Comparison of ENCODE assay signal across 8 cellular contexts in the genomic region with DNA sequence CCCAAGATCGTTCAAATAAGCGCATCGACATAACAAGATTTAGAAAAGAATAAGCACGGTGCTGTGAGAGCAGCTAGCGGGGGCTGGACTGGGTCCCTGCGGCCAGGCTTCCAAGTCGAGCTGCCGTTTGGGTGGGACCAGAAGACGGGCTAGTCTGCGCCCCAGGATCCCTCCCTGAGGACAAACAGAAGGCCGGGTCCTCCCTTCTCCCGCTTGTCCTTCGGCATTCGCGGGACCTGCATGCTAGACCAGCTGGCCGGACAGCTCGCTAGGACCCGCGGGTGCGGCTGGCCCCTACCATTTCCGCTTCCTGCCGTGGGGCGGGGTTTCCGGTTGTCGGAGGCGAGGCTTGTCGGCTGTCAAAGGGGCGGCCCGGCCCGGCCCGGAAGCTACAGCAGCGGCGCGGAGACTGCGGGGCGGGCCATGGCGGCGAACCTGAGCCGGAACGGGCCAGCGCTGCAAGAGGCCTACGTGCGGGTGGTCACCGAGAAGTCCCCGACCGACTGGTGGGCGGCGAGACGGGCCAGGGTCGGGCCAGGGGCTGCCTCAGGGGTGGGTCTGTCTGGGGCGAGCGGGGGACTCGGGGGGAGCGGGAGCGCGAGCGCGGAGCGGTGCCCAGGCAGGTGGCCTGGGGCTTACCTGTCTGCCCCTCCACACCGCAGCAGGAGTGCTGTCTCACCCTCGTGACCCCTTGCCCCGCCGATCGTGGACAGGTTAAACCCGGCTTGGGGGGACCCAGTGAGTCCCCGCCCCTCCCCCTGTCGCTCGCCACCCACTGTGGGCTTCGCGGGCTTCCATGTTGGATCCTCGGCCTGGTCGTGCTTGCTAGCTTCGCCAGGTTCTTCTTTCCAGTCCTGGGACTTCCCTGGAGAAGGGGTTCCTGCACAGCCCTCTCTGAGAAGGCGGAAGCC. TPM values are rescaled to one million over a fixed set of nuclear protein-coding genes. Genes with fewer than 3 reads are reported as not detected.
DNase-seq lines count a peak whose midpoint lies in the region; ATAC-seq, FAIRE-seq and TF ChIP-seq lines count a peak whose summit lies in the region.

A gene (plus strand): TSS at position 388 of the 911 bp plus-strand sequence. CDS start 36 bp downstream, at position 424.

- peaks cover 6% of the 10 kb centered on the region for H4K20me1 ChIP-seq in keratinocyte (ENCODE audit: control insufficient read depth, extremely low read depth, insufficient read depth, low read length)

- no peak for TF ChIP-seq CTCF in keratinocyte (optimal IDR thresholded peaks at IDR 0.05 in 1 of 3, IDR thresholded peaks at IDR 0.05 in 1 of 3, conservative IDR thresholded peaks at IDR 0.05 in 1 of 3; ENCODE audit: extremely low read depth in 1 of 3, insufficient read depth in 2 of 3, low read length in 3 of 3)

- peaks cover 15% of the 10 kb centered on the region for H3K4me1 ChIP-seq in keratinocyte (ENCODE audit: control insufficient read depth, extremely low read depth, insufficient read depth, low read length)

- DNase-seq in ACHN = peak; percentile 95
- peak; percentile 71 for DNase-seq in NCI-H2227 treated with DMSO at 0.1 percent for 48 hours (lab: John Stamatoyannopoulos, UW)
- DNase-seq in activated CD4-positive, CD25-positive, alpha-beta regulatory T cell treated with anti-CD3 and anti-CD28 coated beads, Interleukin-2, amount 50 U/mL, for 16 hours (ENCODE audit: low read depth, low spot score) = peak; percentile 88
- peak; percentile 71 to 79 for DNase-seq in central memory CD8-positive, alpha-beta T cell (ENCODE audit: low spot score in 2 of 2)
- DNase-seq in keratinocyte (ENCODE audit: low read depth, low spot score) = no peak
- DNase-seq in stimulated activated CD4-positive, alpha-beta T cell treated with anti-CD3 and anti-CD28 coated beads, Interleukin-12 subunit alpha, Interleukin-12 subunit beta, amount 100 ng/mL, for 48 hours (ENCODE audit: low read depth in 2 of 3, low spot score in 1 of 3) = peak; percentile 79 to 90 (median 86)

- in situ Hi-C loops in ACHN (cut with HindIII; ENCODE audit: low pct_ligation_motif_present, low pct_unique_long_range_greater_than_20kb, low sequenced_read_pairs) = no loop called here

- H3K79me2 ChIP-seq in keratinocyte (ENCODE audit: control insufficient read depth, insufficient read depth, low read length) = peaks cover 46% of the 10 kb centered on the region

- peak within 1 kb of the TSS; percentile 84 for H3K4me2 ChIP-seq in keratinocyte (ENCODE audit: control insufficient read depth, extremely low read depth, insufficient read depth, low read depth, low read length)

- no peaks in the 10 kb centered on the region for H3K27me3 ChIP-seq in keratinocyte (ENCODE audit: control insufficient read depth, extremely low read depth, insufficient read depth, low read length)

- peak within 1 kb of the TSS; percentile 84 for H3K4me3 Mint-ChIP-seq in central memory CD8-positive, alpha-beta T cell

- H3K4me1 Mint-ChIP-seq in central memory CD8-positive, alpha-beta T cell = peaks cover 38% of the 10 kb centered on the region

- ATAC-seq in GM18867 (IDR thresholded peaks at IDR 0.05; ENCODE audit: unreplicated experiment) (peak; percentile 70), HG03097 (IDR thresholded peaks at IDR 0.05; ENCODE audit: low FRiP score, unreplicated experiment) (peak; percentile 60)
- peak; percentile 49 for ATAC-seq in central memory CD8-positive, alpha-beta T cell (replicated peaks; ENCODE audit: extremely low read depth, poor library complexity, severe bottlenecking)

- H3K9me1 ChIP-seq in keratinocyte (ENCODE audit: control insufficient read depth, extremely low read depth, insufficient read depth, low read length) = no peaks in the 10 kb centered on the region

- H3K9me3 Mint-ChIP-seq in central memory CD8-positive, alpha-beta T cell = no peaks in the 10 kb centered on the region

- peak within 1 kb of the TSS; percentile 87 to 99 (median 98) for H3K4me3 ChIP-seq in keratinocyte (ENCODE audit: control insufficient read depth in 2 of 3, extremely low read depth in 1 of 3, insufficient read depth in 2 of 3, low read depth in 1 of 3, low read length in 3 of 3)

- no peaks in the 10 kb centered on the region for H3K27me3 Mint-ChIP-seq in central memory CD8-positive, alpha-beta T cell

- H3K27ac ChIP-seq in keratinocyte (ENCODE audit: control insufficient read depth, insufficient read depth, low read length) = peak within 1 kb of the TSS; percentile 70

- no peaks in the 10 kb centered on the region for H3K9me3 ChIP-seq in keratinocyte (ENCODE audit: control insufficient read depth, low read depth, low read length)

- H3K36me3 ChIP-seq in keratinocyte (ENCODE audit: control insufficient read depth in 2 of 2, extremely low read depth in 1 of 2, insufficient read depth in 2 of 2, low read length in 2 of 2) = peaks cover 3 to 11% of the 10 kb centered on the region in 2 experiments

- H3K36me3 Mint-ChIP-seq in central memory CD8-positive, alpha-beta T cell (ENCODE audit: insufficient read depth) = peaks cover 14% of the 10 kb centered on the region

- H2AFZ ChIP-seq in keratinocyte (ENCODE audit: control insufficient read depth, low read length) = peak within 1 kb of the TSS; percentile 95

- dilution Hi-C loops in keratinocyte (cut with MboI; ENCODE audit: extremely low pct_ligation_motif_present, low sequenced_read_pairs) = no loop called here

- peak within 1 kb of the TSS; percentile 80 for H3K9ac ChIP-seq in keratinocyte (ENCODE audit: control insufficient read depth, extremely low read depth, insufficient read depth, low read length)

- no peak for FAIRE-seq in keratinocyte (lab: Jason Lieb, UNC)

- H3K27ac Mint-ChIP-seq in central memory CD8-positive, alpha-beta T cell (ENCODE audit: low read depth) = peak within 1 kb of the TSS; percentile 88

RNA-seq across cellular contexts. Expression of the gene that starts here (rescaled TPM):
- 76.1 to 107 TPM (median 88.4 TPM) in 3 replicates for polyA plus RNA-seq in keratinocyte
- polyA plus RNA-seq in keratinocyte (2011; ENCODE audit: low read depth) = 29.4 TPM
- 77.6 and 112 TPM in 2 replicates for polyA plus RNA-seq in keratinocyte (2011; cell fraction: cytosol; rRNA removed)
- polyA plus RNA-seq in keratinocyte (2011; cell fraction: nucleus; rRNA removed) = 116 and 137 TPM in 2 replicates
- polyA plus RNA-seq in keratinocyte (2012; ENCODE audit: low replicate concordance) = 32.5 and 115 TPM in 2 replicates
- 106 to 202 TPM (median 106 TPM) in 3 replicates for polyA minus RNA-seq in keratinocyte
- 93.0 TPM for polyA minus RNA-seq in keratinocyte (2011; cell fraction: cytosol; rRNA and poly(A)+ RNA removed)
- 38.6 and 49.6 TPM in 2 replicates for polyA minus RNA-seq in keratinocyte (2011; cell fraction: nucleus; rRNA and poly(A)+ RNA removed)
